In the genomic region with DNA sequence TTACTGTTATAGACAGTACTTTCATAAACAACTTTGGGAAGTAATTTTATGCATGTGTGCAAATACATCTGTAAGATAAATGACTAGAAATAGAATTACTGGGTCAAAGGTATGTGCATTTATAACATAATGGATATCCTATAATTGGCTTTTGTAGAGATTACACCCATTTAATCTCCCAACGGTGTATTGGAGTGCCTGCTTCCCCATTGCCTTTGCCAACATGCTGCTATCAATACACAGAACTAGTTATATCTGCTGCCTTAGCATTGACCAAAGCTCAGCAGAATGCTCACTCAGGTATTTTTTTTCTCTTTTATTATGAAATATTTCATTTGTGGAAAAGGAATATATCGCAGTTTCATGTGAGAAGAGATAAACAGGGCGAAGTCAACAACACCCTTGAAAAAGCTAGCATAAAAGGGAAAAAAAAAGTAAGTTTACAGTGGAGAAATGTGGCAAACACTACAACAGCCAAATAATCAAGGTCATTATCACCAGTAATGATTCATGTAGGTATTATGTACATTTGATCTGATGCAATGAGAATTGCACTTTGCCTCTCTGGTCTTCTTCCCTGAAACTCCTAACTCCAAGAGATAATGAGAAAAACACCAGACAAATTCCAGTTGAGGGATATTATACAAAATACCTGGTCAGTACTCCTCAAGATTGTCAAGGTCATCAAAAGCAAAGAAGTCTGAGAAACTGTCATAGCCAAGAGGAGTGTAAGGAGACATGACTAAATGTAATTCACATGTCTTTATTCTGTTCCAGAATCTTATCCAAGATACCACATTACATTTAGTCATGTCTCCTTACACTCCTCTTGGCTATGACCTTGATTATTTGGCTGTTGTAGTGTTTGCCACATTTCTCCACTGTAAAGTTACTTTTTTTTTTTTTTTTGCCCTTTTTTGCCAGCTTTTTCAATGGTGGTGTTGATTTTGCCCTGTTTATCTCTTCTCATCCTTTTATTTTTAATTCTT, we compare ENCODE assay signal across 1 cellular context.
TF ChIP-seq lines count a peak whose summit lies in the region.

No MANE protein-coding gene starts in this region.

TF ChIP-seq in H1, 55 proteins besides CTCF, POLR2A, EP300 and RAD21:
- no peak for TF ChIP-seq EZH2 (IDR thresholded peaks at IDR 0.05; ENCODE audit: low read depth, low read length, severe bottlenecking)
- TF ChIP-seq KDM1A (IDR thresholded peaks at IDR 0.05; ENCODE audit: borderline replicate concordance, low read length), result no peak
- no peak for TF ChIP-seq KDM4A (IDR thresholded peaks at IDR 0.05; ENCODE audit: low read depth, low read length, severe bottlenecking)
- no peak for TF ChIP-seq PHF8 (conservative IDR thresholded peaks at IDR 0.05; ENCODE audit: low read depth, low read length)
- no peak for TF ChIP-seq SP2 (IDR thresholded peaks at IDR 0.05; ENCODE audit: low read length)
- TF ChIP-seq SIRT6 (IDR thresholded peaks at IDR 0.05; ENCODE audit: low read length), result no peak
- TF ChIP-seq SP1 (IDR thresholded peaks at IDR 0.05; ENCODE audit: low read depth, low read length), result no peak
- no peak for TF ChIP-seq RNF2 (IDR thresholded peaks at IDR 0.05; ENCODE audit: borderline replicate concordance, low read depth, low read length, missing control alignments, poor library complexity, severe bottlenecking)
